ENCODE assay signal across 8 cellular contexts in the genomic region with DNA sequence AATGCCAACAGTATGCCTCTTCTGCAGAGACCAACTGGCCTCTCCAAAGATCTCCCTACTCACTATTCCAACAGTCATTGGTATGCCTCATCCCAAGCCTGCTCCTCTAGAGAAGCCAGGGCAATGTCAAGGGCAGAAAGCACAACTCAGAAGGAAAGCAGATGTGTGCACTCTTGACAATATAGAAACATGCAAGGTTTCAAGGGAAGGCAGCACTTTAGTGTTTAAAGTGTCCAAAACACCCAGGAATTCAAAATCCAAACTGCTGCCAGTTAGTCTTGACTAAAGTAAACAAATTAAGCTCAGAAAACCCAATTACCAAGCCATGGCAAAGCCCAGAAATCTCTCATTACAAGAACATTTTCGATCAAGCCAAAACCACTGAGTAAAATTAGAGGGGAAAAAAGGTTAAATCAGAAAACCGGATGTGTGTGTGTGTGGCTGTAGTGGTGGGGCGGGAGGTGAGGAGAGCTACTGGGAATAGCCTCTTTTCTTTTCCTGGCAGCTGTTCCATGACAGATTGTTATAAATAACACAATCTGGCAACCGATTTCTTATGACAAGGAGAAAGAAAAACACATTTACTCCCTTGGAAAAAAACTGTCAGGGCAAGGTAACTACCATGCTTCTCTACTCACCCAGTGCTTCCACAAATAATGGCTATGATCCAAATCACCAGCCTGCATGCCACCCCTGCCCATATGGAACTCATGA. TPM values are rescaled to one million over a fixed set of nuclear protein-coding genes. Genes with fewer than 3 reads are reported as not detected.
DNase-seq lines count a peak whose midpoint lies in the region; TF ChIP-seq lines count a peak whose summit lies in the region.
"Had no signal": no experiment of that assay in that cellular context is flagged by ENCODE, and none has a peak within 500 bp of the region (broad histone marks: within the 10 kb centered on the region; RNA-seq: fewer than 3 reads in every experiment).

No MANE protein-coding gene starts in this region.

- DNase-seq in LHCN-M2 (ENCODE audit: low read depth) (peak; percentile 93), right atrium auricular region (ENCODE audit: low spot score) (no peak), superior temporal gyrus (ENCODE audit: extremely low spot score) (peak; percentile 64), T-helper 1 cell (no peak), ecto neural progenitor cell (ENCODE audit: low spot score) (no peak)
- no peak for DNase-seq in activated T-helper 1 cell treated with anti-CD3 and anti-CD28 coated beads, Interleukin-12 subunit alpha, Interleukin-12 subunit beta, Interleukin-2, Interleukin-4 antibody, amounts not matched to agents 30 ng/mL and 10 ng/mL and 1 ng/mL, durations not matched to agents 14 hours and 24 hours and 36 hours (ENCODE audit: low spot score)
- DNase-seq in stimulated activated CD4-positive, alpha-beta T cell treated with anti-CD3 and anti-CD28 coated beads, Interleukin-4, amount 100 ng/mL, for 1 hour: no peak
- DNase-seq: activated naive CD8-positive, alpha-beta T cell treated with anti-CD3 and anti-CD28 coated beads, Interleukin-2, amount 10 ng/mL, durations not matched to agents 7 days and 5 days had no signal

- peaks cover 0 to 29% of the 10 kb centered on the region in 2 donors for H3K4me1 ChIP-seq in right atrium auricular region

- H3K4me3 Mint-ChIP-seq in activated T-helper 1 cell treated with anti-CD3 and anti-CD28 coated beads, Interleukin-12 subunit alpha, Interleukin-12 subunit beta, Interleukin-2, Interleukin-4 antibody, amounts not matched to agents 30 ng/mL and 10 ng/mL and 1 ng/mL, durations not matched to agents 14 hours and 24 hours and 36 hours: no peak overlapping the region
- H3K4me3 Mint-ChIP-seq: activated naive CD8-positive, alpha-beta T cell treated with anti-CD3 and anti-CD28 coated beads, Interleukin-2, amount 10 ng/mL, durations not matched to agents 7 days and 5 days had no signal

- intact Hi-C loops in activated T-helper 1 cell treated with anti-CD3 and anti-CD28 coated beads, Interleukin-12 subunit alpha, Interleukin-12 subunit beta, Interleukin-2, Interleukin-4 antibody, amounts not matched to agents 30 ng/mL and 10 ng/mL and 1 ng/mL, durations not matched to agents 14 hours and 24 hours and 36 hours (cut with micrococcal nuclease): no loop called here

- H3K4me1 Mint-ChIP-seq in activated T-helper 1 cell treated with anti-CD3 and anti-CD28 coated beads, Interleukin-12 subunit alpha, Interleukin-12 subunit beta, Interleukin-2, Interleukin-4 antibody, amounts not matched to agents 30 ng/mL and 10 ng/mL and 1 ng/mL, durations not matched to agents 14 hours and 24 hours and 36 hours (ENCODE audit: low read depth): peaks cover 25% of the 10 kb centered on the region

- no peak for TF ChIP-seq CTCF in right atrium auricular region (IDR thresholded peaks at IDR 0.05)

- no peaks in the 10 kb centered on the region for H3K9me3 Mint-ChIP-seq in activated T-helper 1 cell treated with anti-CD3 and anti-CD28 coated beads, Interleukin-12 subunit alpha, Interleukin-12 subunit beta, Interleukin-2, Interleukin-4 antibody, amounts not matched to agents 30 ng/mL and 10 ng/mL and 1 ng/mL, durations not matched to agents 14 hours and 24 hours and 36 hours
- H3K9me3 Mint-ChIP-seq: activated naive CD8-positive, alpha-beta T cell treated with anti-CD3 and anti-CD28 coated beads, Interleukin-2, amount 10 ng/mL, durations not matched to agents 7 days and 5 days had no signal

- no peaks in the 10 kb centered on the region for H3K36me3 ChIP-seq in right atrium auricular region

- H3K27ac ChIP-seq in right atrium auricular region: peak overlapping the region; percentile 29 to 72

- no peaks in the 10 kb centered on the region for H3K9me3 ChIP-seq in right atrium auricular region

- no peak overlapping the region for H3K4me3 ChIP-seq in right atrium auricular region

- H3K36me3 Mint-ChIP-seq in activated T-helper 1 cell treated with anti-CD3 and anti-CD28 coated beads, Interleukin-12 subunit alpha, Interleukin-12 subunit beta, Interleukin-2, Interleukin-4 antibody, amounts not matched to agents 30 ng/mL and 10 ng/mL and 1 ng/mL, durations not matched to agents 14 hours and 24 hours and 36 hours (ENCODE audit: low read depth): peaks cover 2% of the 10 kb centered on the region

- H3K27me3 Mint-ChIP-seq in activated T-helper 1 cell treated with anti-CD3 and anti-CD28 coated beads, Interleukin-12 subunit alpha, Interleukin-12 subunit beta, Interleukin-2, Interleukin-4 antibody, amounts not matched to agents 30 ng/mL and 10 ng/mL and 1 ng/mL, durations not matched to agents 14 hours and 24 hours and 36 hours (ENCODE audit: insufficient read depth): no peaks in the 10 kb centered on the region
- H3K27me3 Mint-ChIP-seq: activated naive CD8-positive, alpha-beta T cell treated with anti-CD3 and anti-CD28 coated beads, Interleukin-2, amount 10 ng/mL, durations not matched to agents 7 days and 5 days had no signal

- peak overlapping the region; percentile 42 for H3K27ac Mint-ChIP-seq in activated T-helper 1 cell treated with anti-CD3 and anti-CD28 coated beads, Interleukin-12 subunit alpha, Interleukin-12 subunit beta, Interleukin-2, Interleukin-4 antibody, amounts not matched to agents 30 ng/mL and 10 ng/mL and 1 ng/mL, durations not matched to agents 14 hours and 24 hours and 36 hours
- H3K27ac Mint-ChIP-seq: activated naive CD8-positive, alpha-beta T cell treated with anti-CD3 and anti-CD28 coated beads, Interleukin-2, amount 10 ng/mL, durations not matched to agents 7 days and 5 days had no signal

- H3K27me3 ChIP-seq in right atrium auricular region: no peaks in the 10 kb centered on the region

RNA-seq across cellular contexts. Expression of gene EIF2B3, which starts 39.2 kb away (rescaled TPM):
- total RNA-seq in LHCN-M2 (2014; rRNA removed): 42.5 and 47.9 TPM in 2 replicates
- 36.3 TPM for polyA plus RNA-seq in LHCN-M2 (2012)
- total RNA-seq in activated T-helper 1 cell treated with anti-CD3 and anti-CD28 coated beads, Interleukin-12 subunit alpha, Interleukin-12 subunit beta, Interleukin-2, Interleukin-4 antibody, amounts not matched to agents 30 ng/mL and 10 ng/mL and 1 ng/mL, durations not matched to agents 14 hours and 24 hours and 36 hours: 56.0 and 60.4 TPM in 2 replicates
- total RNA-seq in right atrium auricular region: 10 to 100 TPM; 21.6 to 26.5 TPM

Comparison
In these comparisons a context has a peak if more than half of its experiments do, and no peak if none do; other contexts are left out.
1. DNase-seq: peak in LHCN-M2 (single experiment) and superior temporal gyrus (single experiment); none in activated T-helper 1 cell treated with anti-CD3 and anti-CD28 coated beads, Interleukin-12 subunit alpha, Interleukin-12 subunit beta, Interleukin-2, Interleukin-4 antibody, amounts not matched to agents 30 ng/mL and 10 ng/mL and 1 ng/mL, durations not matched to agents 14 hours and 24 hours and 36 hours (single experiment), right atrium auricular region (single experiment), T-helper 1 cell (0 of 5), ecto neural progenitor cell (single experiment) and stimulated activated CD4-positive, alpha-beta T cell treated with anti-CD3 and anti-CD28 coated beads, Interleukin-4, amount 100 ng/mL, for 1 hour (single experiment).